3 cellular contexts compared by ENCODE assay signal in genomic region chr21:42777064-42777756, GRCh38.
TF ChIP-seq lines count a peak whose summit lies in the region.

No MANE protein-coding gene starts in this region.

TF ChIP-seq in K562, 482 proteins besides CTCF, POLR2A, EP300 and RAD21:
- TF ChIP-seq, protein P1, sequence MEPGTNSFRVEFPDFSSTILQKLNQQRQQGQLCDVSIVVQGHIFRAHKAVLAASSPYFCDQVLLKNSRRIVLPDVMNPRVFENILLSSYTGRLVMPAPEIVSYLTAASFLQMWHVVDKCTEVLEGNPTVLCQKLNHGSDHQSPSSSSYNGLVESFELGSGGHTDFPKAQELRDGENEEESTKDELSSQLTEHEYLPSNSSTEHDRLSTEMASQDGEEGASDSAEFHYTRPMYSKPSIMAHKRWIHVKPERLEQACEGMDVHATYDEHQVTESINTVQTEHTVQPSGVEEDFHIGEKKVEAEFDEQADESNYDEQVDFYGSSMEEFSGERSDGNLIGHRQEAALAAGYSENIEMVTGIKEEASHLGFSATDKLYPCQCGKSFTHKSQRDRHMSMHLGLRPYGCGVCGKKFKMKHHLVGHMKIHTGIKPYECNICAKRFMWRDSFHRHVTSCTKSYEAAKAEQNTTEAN (CRISPR knock-in tag; IDR thresholded peaks at IDR 0.05), result no peak
- TF ChIP-seq EZH2 (IDR thresholded peaks at IDR 0.05; ENCODE audit: borderline replicate concordance, low read depth, low read length) (peak; percentile 65; the same call in 1 of the 2 replicates), TEAD4 (IDR thresholded peaks at IDR 0.05; ENCODE audit: low read length) (no peak), TEAD4 (CRISPR knock-in tag; IDR thresholded peaks at IDR 0.05; ENCODE audit: borderline replicate concordance) (no peak), FOXM1 (IDR thresholded peaks at IDR 0.05; ENCODE audit: low read depth) (no peak), FOXM1 (CRISPR knock-in tag; IDR thresholded peaks at IDR 0.05; ENCODE audit: low read depth) (no peak), ZC3H4 (CRISPR knock-in tag; IDR thresholded peaks at IDR 0.05; ENCODE audit: borderline replicate concordance) (no peak), MCM7 (IDR thresholded peaks at IDR 0.05) (no peak), NCOR1 (IDR thresholded peaks at IDR 0.05) (no peak), PHB (CRISPR knock-in tag; IDR thresholded peaks at IDR 0.05) (no peak)
- TF ChIP-seq, protein P2, sequence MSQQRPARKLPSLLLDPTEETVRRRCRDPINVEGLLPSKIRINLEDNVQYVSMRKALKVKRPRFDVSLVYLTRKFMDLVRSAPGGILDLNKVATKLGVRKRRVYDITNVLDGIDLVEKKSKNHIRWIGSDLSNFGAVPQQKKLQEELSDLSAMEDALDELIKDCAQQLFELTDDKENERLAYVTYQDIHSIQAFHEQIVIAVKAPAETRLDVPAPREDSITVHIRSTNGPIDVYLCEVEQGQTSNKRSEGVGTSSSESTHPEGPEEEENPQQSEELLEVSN (IDR thresholded peaks at IDR 0.05; ENCODE audit: borderline replicate concordance in 1 of 2, extremely low read depth in 1 of 2, insufficient read depth in 1 of 2, insufficient read length in 1 of 2, low read depth in 1 of 2, low read length in 1 of 2, poor library complexity in 1 of 2, severe bottlenecking in 1 of 2), result no peak
TF ChIP-seq in K562: peak in this region for 1.

TF ChIP-seq in GM12891, 5 proteins besides CTCF, POLR2A, EP300 and RAD21:
- TF ChIP-seq POLR2AphosphoS5 (IDR thresholded peaks at IDR 0.05; ENCODE audit: low read depth, low read length), result no peak
- no peak for TF ChIP-seq PAX5 (IDR thresholded peaks at IDR 0.05; ENCODE audit: insufficient read depth, low read length, severe bottlenecking)
- no peak for TF ChIP-seq SPI1 (IDR thresholded peaks at IDR 0.05; ENCODE audit: low read depth, low read length)
- TF ChIP-seq POU2F2 (IDR thresholded peaks at IDR 0.05; ENCODE audit: low read depth, low read length), result no peak
- no peak for TF ChIP-seq TAF1 (IDR thresholded peaks at IDR 0.05; ENCODE audit: low read depth, low read length)

TF ChIP-seq in GM23338, 12 proteins besides CTCF, POLR2A, EP300 and RAD21:
- TF ChIP-seq EZH2phosphoT487 (IDR thresholded peaks at IDR 0.05; ENCODE audit: unreplicated experiment) (no peak), ZNF331 (CRISPR knock-in tag; IDR thresholded peaks at IDR 0.05; ENCODE audit: low read depth) (no peak), ZNF462 (CRISPR knock-in tag; IDR thresholded peaks at IDR 0.05) (no peak), ZNF114 (CRISPR knock-in tag; IDR thresholded peaks at IDR 0.05) (no peak), NANOG (IDR thresholded peaks at IDR 0.05; ENCODE audit: borderline replicate concordance) (no peak), POLR2AphosphoS5 (IDR thresholded peaks at IDR 0.05; ENCODE audit: low read depth) (no peak), STAT1 (IDR thresholded peaks at IDR 0.05; ENCODE audit: unreplicated experiment) (no peak), ETS1 (IDR thresholded peaks at IDR 0.05) (no peak), CREB1 (CRISPR knock-in tag; IDR thresholded peaks at IDR 0.05; ENCODE audit: low read depth) (no peak), JUNB (IDR thresholded peaks at IDR 0.05; ENCODE audit: unreplicated experiment) (no peak), EZH2 (IDR thresholded peaks at IDR 0.05; ENCODE audit: low read depth, unreplicated experiment) (no peak), REST (IDR thresholded peaks at IDR 0.05; ENCODE audit: unreplicated experiment) (no peak)
